Comparison of ENCODE assay signal across 13 cellular contexts in the genomic region with DNA sequence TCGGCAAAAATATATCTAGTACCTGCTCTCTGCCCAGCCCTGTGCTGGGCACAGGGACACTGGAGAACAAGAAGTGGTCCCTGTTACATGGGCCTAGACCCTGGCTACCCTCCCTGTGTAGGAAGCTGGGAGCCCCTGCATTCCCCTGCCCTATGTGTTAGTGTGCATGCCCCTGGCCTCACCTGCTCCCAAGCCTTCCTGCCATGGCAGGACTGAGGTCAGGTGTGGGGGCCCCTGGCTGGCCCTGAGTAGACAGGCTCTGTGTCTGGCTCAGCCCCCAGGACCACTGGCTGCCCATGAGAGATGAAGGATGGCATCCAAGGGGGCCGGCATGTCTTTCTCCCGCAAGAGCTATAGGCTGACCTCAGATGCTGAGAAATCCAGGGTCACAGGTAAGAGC. TPM values are rescaled to one million over a fixed set of nuclear protein-coding genes. Genes with fewer than 3 reads are reported as not detected.
DNase-seq lines count a peak whose midpoint lies in the region; ATAC-seq and TF ChIP-seq lines count a peak whose summit lies in the region.
"Not testable (repeated sequence)": the region's sequence is repeated elsewhere in the genome, so short reads cannot be mapped to it uniquely, and the experiment has no call there.
"Had no signal": no experiment of that assay in that cellular context is flagged by ENCODE, and none has a peak within 500 bp of the region (broad histone marks: within the 10 kb centered on the region; RNA-seq: fewer than 3 reads in every experiment).

No MANE protein-coding gene starts in this region.

- not testable (repeated sequence) for H4K20me1 ChIP-seq in Karpas-422 (ENCODE audit: insufficient read depth, low read depth, low read length)

- H3K36me3 Mint-ChIP-seq in CD8-positive, alpha-beta T cell, result peaks cover 12% of the 10 kb centered on the region
- H3K36me3 Mint-ChIP-seq in T-helper 2 cell treated with Interferon-gamma antibody and Interleukin-4, amounts not matched to agents 5 μg/mL and 100 μg/mL, for 36 hours (ENCODE audit: low read depth); activated T-helper 1 cell treated with anti-CD3 and anti-CD28 coated beads, Interleukin-12 subunit alpha, Interleukin-12 subunit beta, Interleukin-2, Interleukin-4 antibody, amounts not matched to agents 30 ng/mL and 10 ng/mL and 1 ng/mL, durations not matched to agents 14 hours and 24 hours and 36 hours (ENCODE audit: low read depth); immature natural killer cell; neural crest cell (ENCODE audit: low read depth): not testable (repeated sequence)
- H3K36me3 Mint-ChIP-seq in MCF 10A (ENCODE audit: insufficient read depth, unreplicated experiment), result peaks cover 15% of the 10 kb centered on the region

- DNase-seq in CD8-positive, alpha-beta T cell; Karpas-422; T-helper 2 cell treated with Interferon-gamma antibody and Interleukin-4, amounts not matched to agents 5 μg/mL and 100 μg/mL, for 36 hours (ENCODE audit: low spot score); activated T-helper 1 cell treated with anti-CD3 and anti-CD28 coated beads, Interleukin-12 subunit alpha, Interleukin-12 subunit beta, Interleukin-2, Interleukin-4 antibody, amounts not matched to agents 30 ng/mL and 10 ng/mL and 1 ng/mL, durations not matched to agents 14 hours and 24 hours and 36 hours (ENCODE audit: low spot score); MCF 10A (ENCODE audit: unreplicated experiment); immature natural killer cell; neural crest cell (ENCODE audit: low read depth, low spot score); stimulated activated naive CD8-positive, alpha-beta T cell treated with anti-CD3 and anti-CD28 coated beads, Interleukin-15, amount 100 ng/mL, for 72 hours: not testable (repeated sequence)

- H3K27ac Mint-ChIP-seq in CD8-positive, alpha-beta T cell, result peak overlapping the region; percentile 62
- not testable (repeated sequence) for H3K27ac Mint-ChIP-seq in T-helper 2 cell treated with Interferon-gamma antibody and Interleukin-4, amounts not matched to agents 5 μg/mL and 100 μg/mL, for 36 hours; activated T-helper 1 cell treated with anti-CD3 and anti-CD28 coated beads, Interleukin-12 subunit alpha, Interleukin-12 subunit beta, Interleukin-2, Interleukin-4 antibody, amounts not matched to agents 30 ng/mL and 10 ng/mL and 1 ng/mL, durations not matched to agents 14 hours and 24 hours and 36 hours; MCF 10A (ENCODE audit: low read depth, unreplicated experiment); neural crest cell (ENCODE audit: unreplicated experiment); stimulated activated naive CD8-positive, alpha-beta T cell treated with anti-CD3 and anti-CD28 coated beads, Interleukin-15, amount 100 ng/mL, for 72 hours
- peak overlapping the region in 2 of 6 donors; percentile 34 to 93 for H3K27ac Mint-ChIP-seq in immature natural killer cell

- H3K79me2 ChIP-seq in Karpas-422 (ENCODE audit: low read length), result peaks cover 39% of the 10 kb centered on the region

- not testable (repeated sequence) for ATAC-seq in CD8-positive, alpha-beta T cell; stimulated activated naive CD8-positive, alpha-beta T cell treated with anti-CD3 and anti-CD28 coated beads, Interleukin-15, amount 100 ng/mL, for 72 hours

- CTCF ChIA-PET in CD8-positive, alpha-beta T cell (lab: Charles Lee), result not testable (repeated sequence)
- CTCF ChIA-PET in MCF 10A (lab: Yijun Ruan, JAX), result interaction anchor here (0.6 to 0.7 kb wide), 2 partner anchors 10 to 146 kb away, joined by 3 to 4 read pairs; no protein-coding TSS in a partner anchor

- H3K27ac ChIP-seq in CD8-positive, alpha-beta T cell (ENCODE audit: low read depth, low read length); Karpas-422 (ENCODE audit: low read length): not testable (repeated sequence)

- H3K36me3 ChIP-seq in CD8-positive, alpha-beta T cell (ENCODE audit: insufficient read depth, low read length); Karpas-422 (ENCODE audit: insufficient read depth, low read length): not testable (repeated sequence)

- POLR2A ChIA-PET in CD8-positive, alpha-beta T cell (lab: Charles Lee), result not testable (repeated sequence)
- POLR2A ChIA-PET in MCF 10A (lab: Yijun Ruan, JAX), result interaction anchor here (0.8 kb wide), 1 partner anchor 11 kb away, joined by 3 read pairs; no protein-coding TSS in a partner anchor

- peaks cover 45% of the 10 kb centered on the region for H3K4me1 Mint-ChIP-seq in CD8-positive, alpha-beta T cell (ENCODE audit: low read depth)
- peaks cover 17% of the 10 kb centered on the region for H3K4me1 Mint-ChIP-seq in T-helper 2 cell treated with Interferon-gamma antibody and Interleukin-4, amounts not matched to agents 5 μg/mL and 100 μg/mL, for 36 hours (ENCODE audit: low read depth)
- peaks cover 21% of the 10 kb centered on the region for H3K4me1 Mint-ChIP-seq in activated T-helper 1 cell treated with anti-CD3 and anti-CD28 coated beads, Interleukin-12 subunit alpha, Interleukin-12 subunit beta, Interleukin-2, Interleukin-4 antibody, amounts not matched to agents 30 ng/mL and 10 ng/mL and 1 ng/mL, durations not matched to agents 14 hours and 24 hours and 36 hours (ENCODE audit: low read depth)
- H3K4me1 Mint-ChIP-seq in MCF 10A (ENCODE audit: insufficient read depth, unreplicated experiment) (peaks cover 16% of the 10 kb centered on the region), immature natural killer cell (peaks cover 44 to 48% of the 10 kb centered on the region in 2 donors), neural crest cell (peaks cover 25% of the 10 kb centered on the region)
- H3K4me1 Mint-ChIP-seq in stimulated activated naive CD8-positive, alpha-beta T cell treated with anti-CD3 and anti-CD28 coated beads, Interleukin-15, amount 100 ng/mL, for 72 hours, result peaks cover 56% of the 10 kb centered on the region

- peak overlapping the region; percentile 79 for H3K4me2 ChIP-seq in Karpas-422 (ENCODE audit: low read depth, low read length, poor library complexity, severe bottlenecking)

- H3K9me3 Mint-ChIP-seq in CD8-positive, alpha-beta T cell; T-helper 2 cell treated with Interferon-gamma antibody and Interleukin-4, amounts not matched to agents 5 μg/mL and 100 μg/mL, for 36 hours; activated T-helper 1 cell treated with anti-CD3 and anti-CD28 coated beads, Interleukin-12 subunit alpha, Interleukin-12 subunit beta, Interleukin-2, Interleukin-4 antibody, amounts not matched to agents 30 ng/mL and 10 ng/mL and 1 ng/mL, durations not matched to agents 14 hours and 24 hours and 36 hours; MCF 10A (ENCODE audit: unreplicated experiment); immature natural killer cell; neural crest cell; stimulated activated naive CD8-positive, alpha-beta T cell treated with anti-CD3 and anti-CD28 coated beads, Interleukin-15, amount 100 ng/mL, for 72 hours: not testable (repeated sequence)

- not testable (repeated sequence) for H3K27me3 ChIP-seq in CD8-positive, alpha-beta T cell (ENCODE audit: insufficient read depth, low read length); Karpas-422 (ENCODE audit: low read length)

- intact Hi-C loops in CD8-positive, alpha-beta T cell (cut with DNase I, micrococcal nuclease); activated T-helper 1 cell treated with anti-CD3 and anti-CD28 coated beads, Interleukin-12 subunit alpha, Interleukin-12 subunit beta, Interleukin-2, Interleukin-4 antibody, amounts not matched to agents 30 ng/mL and 10 ng/mL and 1 ng/mL, durations not matched to agents 14 hours and 24 hours and 36 hours (cut with micrococcal nuclease); MCF 10A (cut with micrococcal nuclease): not testable (repeated sequence)

- H2AFZ ChIP-seq in Karpas-422 (ENCODE audit: low read length), result not testable (repeated sequence)

- H3K4me3 ChIP-seq in CD8-positive, alpha-beta T cell (ENCODE audit: low read depth, low read length), result not testable (repeated sequence)
- peak overlapping the region; percentile 85; the same call in 1 of the 2 replicates for H3K4me3 ChIP-seq in Karpas-422 (ENCODE audit: low read length)

- H3K9me3 ChIP-seq in CD8-positive, alpha-beta T cell (ENCODE audit: low read length); Karpas-422 (ENCODE audit: low read length): not testable (repeated sequence)

- BruUV-seq in MCF 10A (replicated peaks; lab: Mats Ljungman, UMichigan), result not testable (repeated sequence)

- peaks cover 22% of the 10 kb centered on the region for H3K4me1 ChIP-seq in CD8-positive, alpha-beta T cell (ENCODE audit: insufficient read depth, low read length)
- peaks cover 21% of the 10 kb centered on the region for H3K4me1 ChIP-seq in Karpas-422 (ENCODE audit: low read length)

- H3K4me3 Mint-ChIP-seq in CD8-positive, alpha-beta T cell, result peak overlapping the region; percentile 95
- H3K4me3 Mint-ChIP-seq in T-helper 2 cell treated with Interferon-gamma antibody and Interleukin-4, amounts not matched to agents 5 μg/mL and 100 μg/mL, for 36 hours, result peak overlapping the region; percentile 98
- H3K4me3 Mint-ChIP-seq in activated T-helper 1 cell treated with anti-CD3 and anti-CD28 coated beads, Interleukin-12 subunit alpha, Interleukin-12 subunit beta, Interleukin-2, Interleukin-4 antibody, amounts not matched to agents 30 ng/mL and 10 ng/mL and 1 ng/mL, durations not matched to agents 14 hours and 24 hours and 36 hours, result peak overlapping the region; percentile 97
- H3K4me3 Mint-ChIP-seq in MCF 10A (ENCODE audit: unreplicated experiment) (peak overlapping the region; percentile 85), immature natural killer cell (peak overlapping the region; percentile 50 to 97 (median 96)), neural crest cell (peak overlapping the region; percentile 97)
- H3K4me3 Mint-ChIP-seq in stimulated activated naive CD8-positive, alpha-beta T cell treated with anti-CD3 and anti-CD28 coated beads, Interleukin-15, amount 100 ng/mL, for 72 hours, result peak overlapping the region; percentile 39 to 88

- not testable (repeated sequence) for TF ChIP-seq CTCF in CD8-positive, alpha-beta T cell (IDR thresholded peaks at IDR 0.05); MCF 10A (IDR thresholded peaks at IDR 0.05; ENCODE audit: unreplicated experiment); neural crest cell (conservative IDR thresholded peaks at IDR 0.05)

- not testable (repeated sequence) for H3K27me3 Mint-ChIP-seq in CD8-positive, alpha-beta T cell (ENCODE audit: low read depth); T-helper 2 cell treated with Interferon-gamma antibody and Interleukin-4, amounts not matched to agents 5 μg/mL and 100 μg/mL, for 36 hours (ENCODE audit: low read depth); activated T-helper 1 cell treated with anti-CD3 and anti-CD28 coated beads, Interleukin-12 subunit alpha, Interleukin-12 subunit beta, Interleukin-2, Interleukin-4 antibody, amounts not matched to agents 30 ng/mL and 10 ng/mL and 1 ng/mL, durations not matched to agents 14 hours and 24 hours and 36 hours (ENCODE audit: insufficient read depth); MCF 10A (ENCODE audit: insufficient read depth, unreplicated experiment); stimulated activated naive CD8-positive, alpha-beta T cell treated with anti-CD3 and anti-CD28 coated beads, Interleukin-15, amount 100 ng/mL, for 72 hours
- peaks cover 7 to 17% (median 8%) of the 10 kb centered on the region in 3 donors for H3K27me3 Mint-ChIP-seq in immature natural killer cell (ENCODE audit: low read depth in 3 of 3)
- H3K27me3 Mint-ChIP-seq in neural crest cell (ENCODE audit: low read depth), result peaks cover 14% of the 10 kb centered on the region

- not testable (repeated sequence) for H3K9me2 ChIP-seq in Karpas-422 (replicated peaks; ENCODE audit: insufficient read depth, low read length)

- peak overlapping the region; percentile 86 for H3K9ac ChIP-seq in Karpas-422 (ENCODE audit: low read length)

RNA-seq across cellular contexts. Expression of a gene that starts 1.5 kb away (rescaled TPM):
- 10 to 100 TPM; 23.7 to 27.0 TPM for total RNA-seq in CD8-positive, alpha-beta T cell
- 20.1 and 31.5 TPM in 2 replicates for total RNA-seq in Karpas-422 (2014; rRNA removed; shearing (Covaris generic); ENCODE audit: low replicate concordance)
- total RNA-seq in activated T-helper 1 cell treated with anti-CD3 and anti-CD28 coated beads, Interleukin-12 subunit alpha, Interleukin-12 subunit beta, Interleukin-2, Interleukin-4 antibody, amounts not matched to agents 30 ng/mL and 10 ng/mL and 1 ng/mL, durations not matched to agents 14 hours and 24 hours and 36 hours, result 53.8 and 54.3 TPM in 2 replicates
- 47.8 and 48.6 TPM in 2 replicates for total RNA-seq in MCF 10A (2022)
- polyA plus RNA-seq in immature natural killer cell, result 10 to 100 TPM in 2 of 3 donors, 1 to 10 TPM in 1; 2.6 to 27.1 (median 11.8) TPM
- 42.4 and 44.9 TPM in 2 replicates for total RNA-seq in neural crest cell

RNA-seq across cellular contexts. Expression of a gene that starts 1.6 kb away (rescaled TPM):
- total RNA-seq in CD8-positive, alpha-beta T cell, result 1 to 10 TPM; 8.6 to 9.1 TPM
- 19.8 and 25.6 TPM in 2 replicates for total RNA-seq in Karpas-422 (2014; rRNA removed; shearing (Covaris generic); ENCODE audit: low replicate concordance)
- 6.5 and 8.2 TPM in 2 replicates for total RNA-seq in activated T-helper 1 cell treated with anti-CD3 and anti-CD28 coated beads, Interleukin-12 subunit alpha, Interleukin-12 subunit beta, Interleukin-2, Interleukin-4 antibody, amounts not matched to agents 30 ng/mL and 10 ng/mL and 1 ng/mL, durations not matched to agents 14 hours and 24 hours and 36 hours
- total RNA-seq in MCF 10A (2022) (16.3 and 18.2 TPM in 2 replicates), neural crest cell (15.0 and 18.1 TPM in 2 replicates)
- 1 to 10 TPM in 1 of 3 donors, under 1 TPM in 1, not detected in 1; 0.19 to 1.3 TPM for polyA plus RNA-seq in immature natural killer cell

RNA-seq across cellular contexts. Expression of a gene that starts 16.7 kb away (rescaled TPM):
- total RNA-seq in CD8-positive, alpha-beta T cell, result 10 to 100 TPM; 40.8 to 48.9 TPM
- total RNA-seq in Karpas-422 (2014; rRNA removed; shearing (Covaris generic); ENCODE audit: low replicate concordance), result 96.3 and 175 TPM in 2 replicates
- total RNA-seq in activated T-helper 1 cell treated with anti-CD3 and anti-CD28 coated beads, Interleukin-12 subunit alpha, Interleukin-12 subunit beta, Interleukin-2, Interleukin-4 antibody, amounts not matched to agents 30 ng/mL and 10 ng/mL and 1 ng/mL, durations not matched to agents 14 hours and 24 hours and 36 hours, result 113 and 115 TPM in 2 replicates
- total RNA-seq in MCF 10A (2022), result 95.8 and 127 TPM in 2 replicates
- polyA plus RNA-seq in immature natural killer cell, result 100 to 1,000 TPM in 2 of 3 donors, 10 to 100 TPM in 1; 88.0 to 130 (median 121) TPM
- total RNA-seq in neural crest cell, result 150 and 162 TPM in 2 replicates

RNA-seq across cellular contexts. Expression of a gene that starts 28.6 kb away (rescaled TPM):
- total RNA-seq in CD8-positive, alpha-beta T cell, result 1 to 10 TPM; 1.5 to 3.5 TPM
- total RNA-seq in Karpas-422 (2014; rRNA removed; shearing (Covaris generic); ENCODE audit: low replicate concordance), result 3.8 TPM in 1 of 2 replicates, not detected in the other
- 0.39 TPM in 1 of 2 replicates, not detected in the other for total RNA-seq in activated T-helper 1 cell treated with anti-CD3 and anti-CD28 coated beads, Interleukin-12 subunit alpha, Interleukin-12 subunit beta, Interleukin-2, Interleukin-4 antibody, amounts not matched to agents 30 ng/mL and 10 ng/mL and 1 ng/mL, durations not matched to agents 14 hours and 24 hours and 36 hours
- total RNA-seq in MCF 10A (2022), result 0.79 TPM in 1 of 2 replicates, not detected in the other
- 1 to 10 TPM in 2 of 3 donors, not detected in 1; 1.5 to 1.7 TPM for polyA plus RNA-seq in immature natural killer cell
- total RNA-seq in neural crest cell, result 0.89 and 0.96 TPM in 2 replicates
- total RNA-seq: aorta, frontal cortex, H4, lower lobe of right lung had no signal
- polyA plus RNA-seq: CD14-positive monocyte had no signal

RNA-seq across cellular contexts. Expression of a gene that starts 32.9 kb away (rescaled TPM):
- total RNA-seq in CD8-positive, alpha-beta T cell, result 10 to 100 TPM; 34.9 to 36.6 TPM
- 10.1 and 13.6 TPM in 2 replicates for total RNA-seq in Karpas-422 (2014; rRNA removed; shearing (Covaris generic); ENCODE audit: low replicate concordance)
- total RNA-seq in activated T-helper 1 cell treated with anti-CD3 and anti-CD28 coated beads, Interleukin-12 subunit alpha, Interleukin-12 subunit beta, Interleukin-2, Interleukin-4 antibody, amounts not matched to agents 30 ng/mL and 10 ng/mL and 1 ng/mL, durations not matched to agents 14 hours and 24 hours and 36 hours, result 49.1 and 49.2 TPM in 2 replicates
- 84.3 and 88.1 TPM in 2 replicates for total RNA-seq in MCF 10A (2022)
- polyA plus RNA-seq in immature natural killer cell, result 10 to 100 TPM; 13.5 to 35.2 (median 32.5) TPM
- total RNA-seq in neural crest cell, result 40.1 and 46.1 TPM in 2 replicates
